In the genomic region with DNA sequence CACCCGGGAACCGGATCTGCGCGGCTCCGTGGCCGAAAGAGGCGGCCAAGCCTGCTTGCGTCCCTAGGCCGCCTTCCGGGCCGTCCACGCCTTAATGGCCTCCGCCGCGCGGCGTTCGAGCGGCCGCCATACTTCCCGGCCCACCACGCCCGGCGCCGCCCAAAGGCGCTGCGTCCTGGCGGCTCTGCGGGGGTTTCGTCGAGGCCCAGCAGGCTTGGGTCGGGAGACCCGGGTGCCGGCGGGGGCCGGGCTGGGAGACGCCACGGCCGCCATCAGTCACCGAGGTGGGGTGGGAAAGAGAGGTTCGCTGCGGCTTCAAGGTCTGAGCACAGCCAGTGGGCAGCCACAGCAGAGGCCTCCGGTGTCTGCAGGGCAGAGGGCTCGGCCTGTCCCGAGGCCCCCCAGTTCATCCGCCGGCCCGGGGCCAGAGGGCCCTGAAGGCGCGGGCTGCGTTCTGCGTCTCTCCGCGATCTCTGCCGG, we compare ENCODE assay signal across 18 cellular contexts.
"Had no signal": no experiment of that assay in that cellular context is flagged by ENCODE, and none has a peak within 500 bp of the region (broad histone marks: within the 10 kb centered on the region; RNA-seq: fewer than 3 reads in every experiment).

No MANE protein-coding gene starts in this region.

- DNase-seq: activated CD4-positive, alpha-beta T cell treated with anti-CD3 and anti-CD28 coated beads for 48 hours; activated CD4-positive, CD25-positive, alpha-beta regulatory T cell; activated CD8-positive, alpha-beta memory T cell treated with anti-CD3 and anti-CD28 coated beads, Interleukin-2, amount 50 U/mL, for 4 hours; activated CD8-positive, alpha-beta T cell treated with anti-CD3 and anti-CD28 coated beads for 36 hours; activated naive CD4-positive, alpha-beta T cell treated with anti-CD3 and anti-CD28 coated beads, Interleukin-2, amount 50 U/mL, for 16 hours; activated T-cell treated with anti-CD3 and anti-CD28 coated beads, Interleukin-2, amount 50 U/mL, for 4 hours; effector memory CD8-positive, alpha-beta T cell; foreskin fibroblast; hippocampal formation; left colon; lower lobe of right lung; stimulated activated CD4-positive, alpha-beta T cell treated with anti-CD3 and anti-CD28 coated beads, Interleukin-2, amount 100 ng/mL, for 48 hours; T-cell; T-helper 9 cell had no signal

- H3K4me1 ChIP-seq: lower lobe of right lung had no signal

- H3K36me3 Mint-ChIP-seq: mesothelial cell of epicardium, T-cell had no signal

- H3K4me3 ChIP-seq: lower lobe of right lung, skin epidermis had no signal

- H3K4me1 Mint-ChIP-seq: mesothelial cell of epicardium, nephron, T-cell had no signal

- H3K9me3 ChIP-seq: lower lobe of right lung had no signal

- H3K4me3 Mint-ChIP-seq: activated CD8-positive, alpha-beta T cell treated with anti-CD3 and anti-CD28 coated beads for 36 hours; activated T-cell treated with anti-CD3 and anti-CD28 coated beads, Interleukin-2, amount 50 U/mL, for 4 hours; effector memory CD8-positive, alpha-beta T cell; mesothelial cell of epicardium; nephron; stimulated activated naive CD8-positive, alpha-beta T cell treated with anti-CD3 and anti-CD28 coated beads, Interleukin-15, Interleukin-2, amounts not matched to agents 100 ng/mL and 50 ng/mL, for 24 hours; T-cell had no signal

- H3K27ac ChIP-seq: lower lobe of right lung, skin epidermis had no signal

- ATAC-seq: activated CD8-positive, alpha-beta T cell treated with anti-CD3 and anti-CD28 coated beads for 36 hours; activated T-cell treated with anti-CD3 and anti-CD28 coated beads, Interleukin-2, amount 50 U/mL, for 4 hours; effector memory CD8-positive, alpha-beta T cell; left colon; T-cell had no signal

- H3K36me3 ChIP-seq: lower lobe of right lung had no signal

- H3K9me3 Mint-ChIP-seq: nephron had no signal

- H3K27ac Mint-ChIP-seq: activated CD8-positive, alpha-beta T cell treated with anti-CD3 and anti-CD28 coated beads for 36 hours; effector memory CD8-positive, alpha-beta T cell; mesothelial cell of epicardium; nephron; stimulated activated naive CD8-positive, alpha-beta T cell treated with anti-CD3 and anti-CD28 coated beads, Interleukin-15, Interleukin-2, amounts not matched to agents 100 ng/mL and 50 ng/mL, for 24 hours; T-cell had no signal

- H3K27me3 Mint-ChIP-seq: activated CD8-positive, alpha-beta T cell treated with anti-CD3 and anti-CD28 coated beads for 36 hours; effector memory CD8-positive, alpha-beta T cell; stimulated activated naive CD8-positive, alpha-beta T cell treated with anti-CD3 and anti-CD28 coated beads, Interleukin-15, Interleukin-2, amounts not matched to agents 100 ng/mL and 50 ng/mL, for 24 hours; T-cell had no signal
